In genomic region chr6:168028181-168028580, GRCh38 we compare ENCODE assay signal across 31 cellular contexts. TPM values are rescaled to one million over a fixed set of nuclear protein-coding genes. Genes with fewer than 3 reads are reported as not detected.
"Had no signal": no experiment of that assay in that cellular context is flagged by ENCODE, and none has a peak within 500 bp of the region (broad histone marks: within the 10 kb centered on the region; RNA-seq: fewer than 3 reads in every experiment).

No MANE protein-coding gene starts in this region.

- H3K9ac ChIP-seq: neural progenitor cell, parathyroid adenoma had no signal

- H3K4me3 ChIP-seq: left lung, lung, neural progenitor cell, psoas muscle, right lobe of liver, smooth muscle cell, stomach, testis, thyroid gland, transverse colon, upper lobe of left lung had no signal

- DNase-seq: hypothalamus; immature natural killer cell; kidney; left colon; left lung; naive B cell; natural killer cell; nephron progenitor cell; occipital lobe; psoas muscle; stimulated activated CD4-positive, alpha-beta T cell treated with anti-CD3 and anti-CD28 coated beads, Interleukin-1b, Interleukin-23, amount 100 ng/mL, for 48 hours; stimulated activated CD4-positive, alpha-beta T cell treated with anti-CD3 and anti-CD28 coated beads, Interleukin-2, amount 100 ng/mL, for 48 hours; stimulated activated naive B cell treated with anti-CD40 and anti-IgM and Interleukin-4, amounts not matched to agents 10 μg/mL and 1 μg/mL and 100 μg/mL, for 72 hours; stimulated activated naive CD8-positive, alpha-beta T cell treated with anti-CD3 and anti-CD28 coated beads, Interleukin-15, Interleukin-2, amounts not matched to agents 100 U/mL and 50 U/mL, for 24 hours; stomach; testis; thyroid gland; transverse colon; upper lobe of left lung had no signal

- H3K27me3 ChIP-seq: left lung, neural progenitor cell, right lobe of liver, stomach, testis, thyroid gland, transverse colon, upper lobe of left lung had no signal

- H3K4me2 ChIP-seq: neural progenitor cell, smooth muscle cell had no signal

- H3K9me3 ChIP-seq: left lung, neutrophil, psoas muscle, right lobe of liver, stomach, testis, thyroid gland, transverse colon, upper lobe of left lung had no signal

- H3K27ac ChIP-seq: left lung, neural progenitor cell, neutrophil, parathyroid adenoma, psoas muscle, right lobe of liver, stomach, testis, thyroid gland, transverse colon, upper lobe of left lung had no signal

- H2AFZ ChIP-seq: neural progenitor cell, parathyroid adenoma had no signal

- H3K4me1 ChIP-seq: parathyroid adenoma, psoas muscle, testis had no signal

- H3K36me3 ChIP-seq: left lung, neural progenitor cell, neutrophil, right lobe of liver, stomach, thyroid gland, transverse colon, upper lobe of left lung had no signal

- ATAC-seq: left colon; left lung; natural killer cell; psoas muscle; right lobe of liver; stimulated activated naive B cell treated with anti-CD40 and anti-IgM and Interleukin-4, amounts not matched to agents 10 μg/mL and 1 μg/mL and 100 μg/mL, for 72 hours; stimulated activated naive CD8-positive, alpha-beta T cell treated with anti-CD3 and anti-CD28 coated beads, Interleukin-15, Interleukin-2, amounts not matched to agents 100 U/mL and 50 U/mL, for 24 hours had no signal

RNA-seq across cellular contexts. Expression of gene KIF25, which starts 30.7 kb away (rescaled TPM):
- total RNA-seq: kidney, mononuclear cell, natural killer cell, occipital lobe, osteocyte, posterior vena cava, skeletal muscle tissue, thyroid gland, transverse colon, urinary bladder had no signal
- polyA plus RNA-seq: immature natural killer cell had no signal

RNA-seq across cellular contexts. Expression of gene FRMD1, which starts 50.8 kb away (rescaled TPM):
- total RNA-seq: left lung, mesothelial cell of epicardium, mononuclear cell, natural killer cell, occipital lobe, skeletal muscle tissue, smooth muscle cell, upper lobe of left lung had no signal
- polyA plus RNA-seq: immature natural killer cell, smooth muscle cell had no signal
